ENCODE assay signal across 1 cellular context in the genomic region with DNA sequence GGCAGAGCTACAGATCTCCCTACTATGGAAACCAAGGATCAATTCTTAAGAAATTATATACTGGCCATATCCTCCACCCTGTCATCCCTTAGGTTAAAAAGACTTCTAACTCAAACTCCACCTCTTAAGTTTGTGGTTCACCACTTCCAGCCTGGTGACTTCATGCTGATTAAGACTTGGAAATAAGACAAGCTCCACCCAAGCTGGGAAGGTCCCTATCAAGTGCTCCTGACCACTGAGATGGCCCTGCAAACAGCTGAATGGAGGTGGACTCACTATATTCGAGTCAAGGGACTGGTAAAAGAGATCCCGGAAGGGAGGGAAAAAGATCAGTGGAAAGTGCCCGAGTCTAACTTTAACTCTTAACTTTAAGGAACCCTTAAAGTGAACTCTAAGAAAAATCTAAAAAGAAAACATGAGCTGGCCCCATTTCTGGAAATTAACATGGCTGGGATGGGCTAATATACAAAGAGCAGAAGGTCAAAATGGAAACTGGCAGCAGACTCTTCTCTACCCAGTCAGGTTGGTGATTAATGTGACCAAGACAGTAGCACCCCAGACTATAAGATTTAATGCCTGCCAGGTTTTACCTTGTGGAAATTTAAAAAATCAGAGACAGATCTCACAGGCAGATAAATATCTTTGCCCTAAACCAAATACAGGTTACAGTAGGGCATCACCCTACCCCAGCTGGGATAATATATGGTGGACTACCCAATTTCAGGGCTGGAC.
TF ChIP-seq lines count a peak whose summit lies in the region.

No MANE protein-coding gene starts in this region.

TF ChIP-seq in GM23338, 12 proteins besides CTCF, POLR2A, EP300 and RAD21 (continued from another document):
- TF ChIP-seq, protein P1, sequence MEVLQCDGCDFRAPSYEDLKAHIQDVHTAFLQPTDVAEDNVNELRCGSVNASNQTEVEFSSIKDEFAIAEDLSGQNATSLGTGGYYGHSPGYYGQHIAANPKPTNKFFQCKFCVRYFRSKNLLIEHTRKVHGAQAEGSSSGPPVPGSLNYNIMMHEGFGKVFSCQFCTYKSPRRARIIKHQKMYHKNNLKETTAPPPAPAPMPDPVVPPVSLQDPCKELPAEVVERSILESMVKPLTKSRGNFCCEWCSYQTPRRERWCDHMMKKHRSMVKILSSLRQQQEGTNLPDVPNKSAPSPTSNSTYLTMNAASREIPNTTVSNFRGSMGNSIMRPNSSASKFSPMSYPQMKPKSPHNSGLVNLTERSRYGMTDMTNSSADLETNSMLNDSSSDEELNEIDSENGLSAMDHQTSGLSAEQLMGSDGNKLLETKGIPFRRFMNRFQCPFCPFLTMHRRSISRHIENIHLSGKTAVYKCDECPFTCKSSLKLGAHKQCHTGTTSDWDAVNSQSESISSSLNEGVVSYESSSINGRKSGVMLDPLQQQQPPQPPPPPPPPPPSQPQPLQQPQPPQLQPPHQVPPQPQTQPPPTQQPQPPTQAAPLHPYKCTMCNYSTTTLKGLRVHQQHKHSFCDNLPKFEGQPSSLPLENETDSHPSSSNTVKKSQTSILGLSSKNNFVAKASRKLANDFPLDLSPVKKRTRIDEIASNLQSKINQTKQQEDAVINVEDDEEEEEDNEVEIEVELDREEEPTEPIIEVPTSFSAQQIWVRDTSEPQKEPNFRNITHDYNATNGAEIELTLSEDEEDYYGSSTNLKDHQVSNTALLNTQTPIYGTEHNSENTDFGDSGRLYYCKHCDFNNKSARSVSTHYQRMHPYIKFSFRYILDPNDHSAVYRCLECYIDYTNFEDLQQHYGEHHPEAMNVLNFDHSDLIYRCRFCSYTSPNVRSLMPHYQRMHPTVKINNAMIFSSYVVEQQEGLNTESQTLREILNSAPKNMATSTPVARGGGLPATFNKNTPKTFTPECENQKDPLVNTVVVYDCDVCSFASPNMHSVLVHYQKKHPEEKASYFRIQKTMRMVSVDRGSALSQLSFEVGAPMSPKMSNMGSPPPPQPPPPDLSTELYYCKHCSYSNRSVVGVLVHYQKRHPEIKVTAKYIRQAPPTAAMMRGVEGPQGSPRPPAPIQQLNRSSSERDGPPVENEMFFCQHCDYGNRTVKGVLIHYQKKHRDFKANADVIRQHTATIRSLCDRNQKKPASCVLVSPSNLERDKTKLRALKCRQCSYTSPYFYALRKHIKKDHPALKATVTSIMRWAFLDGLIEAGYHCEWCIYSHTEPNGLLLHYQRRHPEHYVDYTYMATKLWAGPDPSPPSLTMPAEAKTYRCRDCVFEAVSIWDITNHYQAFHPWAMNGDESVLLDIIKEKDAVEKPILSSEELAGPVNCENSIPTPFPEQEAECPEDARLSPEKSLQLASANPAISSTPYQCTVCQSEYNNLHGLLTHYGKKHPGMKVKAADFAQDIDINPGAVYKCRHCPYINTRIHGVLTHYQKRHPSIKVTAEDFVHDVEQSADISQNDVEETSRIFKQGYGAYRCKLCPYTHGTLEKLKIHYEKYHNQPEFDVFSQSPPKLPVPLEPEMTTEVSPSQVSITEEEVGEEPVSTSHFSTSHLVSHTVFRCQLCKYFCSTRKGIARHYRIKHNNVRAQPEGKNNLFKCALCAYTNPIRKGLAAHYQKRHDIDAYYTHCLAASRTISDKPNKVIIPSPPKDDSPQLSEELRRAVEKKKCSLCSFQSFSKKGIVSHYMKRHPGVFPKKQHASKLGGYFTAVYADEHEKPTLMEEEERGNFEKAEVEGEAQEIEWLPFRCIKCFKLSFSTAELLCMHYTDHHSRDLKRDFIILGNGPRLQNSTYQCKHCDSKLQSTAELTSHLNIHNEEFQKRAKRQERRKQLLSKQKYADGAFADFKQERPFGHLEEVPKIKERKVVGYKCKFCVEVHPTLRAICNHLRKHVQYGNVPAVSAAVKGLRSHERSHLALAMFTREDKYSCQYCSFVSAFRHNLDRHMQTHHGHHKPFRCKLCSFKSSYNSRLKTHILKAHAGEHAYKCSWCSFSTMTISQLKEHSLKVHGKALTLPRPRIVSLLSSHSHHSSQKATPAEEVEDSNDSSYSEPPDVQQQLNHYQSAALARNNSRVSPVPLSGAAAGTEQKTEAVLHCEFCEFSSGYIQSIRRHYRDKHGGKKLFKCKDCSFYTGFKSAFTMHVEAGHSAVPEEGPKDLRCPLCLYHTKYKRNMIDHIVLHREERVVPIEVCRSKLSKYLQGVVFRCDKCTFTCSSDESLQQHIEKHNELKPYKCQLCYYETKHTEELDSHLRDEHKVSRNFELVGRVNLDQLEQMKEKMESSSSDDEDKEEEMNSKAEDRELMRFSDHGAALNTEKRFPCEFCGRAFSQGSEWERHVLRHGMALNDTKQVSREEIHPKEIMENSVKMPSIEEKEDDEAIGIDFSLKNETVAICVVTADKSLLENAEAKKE (CRISPR knock-in tag; IDR thresholded peaks at IDR 0.05): no peak
- TF ChIP-seq ZNF331 (CRISPR knock-in tag; IDR thresholded peaks at IDR 0.05; ENCODE audit: low read depth): no peak
TF ChIP-seq in GM23338: peak in this region for 0.
